In genomic region chr5:146888341-146888978, GRCh38 we compare ENCODE assay signal across 26 cellular contexts. TPM values are rescaled to one million over a fixed set of nuclear protein-coding genes. Genes with fewer than 3 reads are reported as not detected.
"Had no signal": no experiment of that assay in that cellular context is flagged by ENCODE, and none has a peak within 500 bp of the region (broad histone marks: within the 10 kb centered on the region; RNA-seq: fewer than 3 reads in every experiment).

No MANE protein-coding gene starts in this region.

- H3K4me1 Mint-ChIP-seq: memory B cell; stimulated activated naive B cell treated with anti-CD40 and anti-IgM and Interleukin-4, amounts not matched to agents 10 μg/mL and 1 μg/mL and 100 μg/mL, for 72 hours; stimulated activated naive CD8-positive, alpha-beta T cell treated with anti-CD3 and anti-CD28 coated beads, Interleukin-15, amount 100 ng/mL, for 72 hours had no signal

- H3K9me3 ChIP-seq: esophagus muscularis mucosa, gastrocnemius medialis, heart right ventricle, left ventricle myocardium inferior, lower lobe of right lung, prostate gland, right lobe of liver, spleen, testis, tibial nerve had no signal

- H3K9me3 Mint-ChIP-seq: mesothelial cell of epicardium; natural killer cell; neural crest cell; stimulated activated naive CD8-positive, alpha-beta T cell treated with anti-CD3 and anti-CD28 coated beads, Interleukin-15, amount 100 ng/mL, for 72 hours had no signal

- H3K4me3 ChIP-seq: esophagus muscularis mucosa, gastrocnemius medialis, heart right ventricle, left ventricle myocardium inferior, lower lobe of right lung, prostate gland, right lobe of liver, spleen, testis, tibial nerve had no signal

- H2AFZ ChIP-seq: parathyroid adenoma had no signal

- H3K79me2 ChIP-seq: parathyroid adenoma had no signal

- H3K27me3 ChIP-seq: gastrocnemius medialis, right lobe of liver, testis, tibial nerve had no signal

- H3K27me3 Mint-ChIP-seq: memory B cell; stimulated activated naive CD8-positive, alpha-beta T cell treated with anti-CD3 and anti-CD28 coated beads, Interleukin-15, amount 100 ng/mL, for 72 hours had no signal

- H3K4me1 ChIP-seq: esophagus muscularis mucosa, gastrocnemius medialis, left ventricle myocardium inferior, lower lobe of right lung, parathyroid adenoma, prostate gland, right lobe of liver, testis had no signal

- H3K27ac Mint-ChIP-seq: memory B cell; mesothelial cell of epicardium; natural killer cell; stimulated activated naive B cell treated with anti-CD40 and anti-IgM and Interleukin-4, amounts not matched to agents 10 μg/mL and 1 μg/mL and 100 μg/mL, for 72 hours; stimulated activated naive CD8-positive, alpha-beta T cell treated with anti-CD3 and anti-CD28 coated beads, Interleukin-15, amount 100 ng/mL, for 72 hours had no signal

- H3K36me3 ChIP-seq: esophagus muscularis mucosa, gastrocnemius medialis, heart right ventricle, left ventricle myocardium inferior, lower lobe of right lung, prostate gland, right lobe of liver, spleen, tibial nerve had no signal

- DNase-seq: cerebellar nuclear complex; dermis blood vessel endothelial cell; effector CD4-positive, alpha-beta T cell; gastrocnemius medialis; heart right ventricle; hypothalamus; left cardiac atrium; left ventricle myocardium inferior; lower lobe of right lung; natural killer cell; retina; right lobe of liver; spleen; stimulated activated CD4-positive, alpha-beta T cell treated with anti-CD3 and anti-CD28 coated beads, Interleukin-15, amount 100 ng/mL, for 24 hours; stimulated activated CD4-positive, alpha-beta T cell treated with anti-CD3 and anti-CD28 coated beads, Interleukin-1b, Interleukin-23, amount 100 ng/mL, for 48 hours; stimulated activated CD4-positive, alpha-beta T cell treated with anti-CD3 and anti-CD28 coated beads, Interleukin-4, amount 100 ng/mL, for 4 hours; stimulated activated naive B cell treated with anti-CD40 and anti-IgM and Interleukin-4, amounts not matched to agents 10 μg/mL and 1 μg/mL and 100 μg/mL, for 72 hours; stimulated activated naive CD8-positive, alpha-beta T cell treated with anti-CD3 and anti-CD28 coated beads, Interleukin-15, amount 100 ng/mL, for 72 hours; testis had no signal

- H3K4me3 Mint-ChIP-seq: memory B cell; mesothelial cell of epicardium; natural killer cell; neural crest cell; stimulated activated naive B cell treated with anti-CD40 and anti-IgM and Interleukin-4, amounts not matched to agents 10 μg/mL and 1 μg/mL and 100 μg/mL, for 72 hours; stimulated activated naive CD8-positive, alpha-beta T cell treated with anti-CD3 and anti-CD28 coated beads, Interleukin-15, amount 100 ng/mL, for 72 hours had no signal

- H3K36me3 Mint-ChIP-seq: memory B cell; mesothelial cell of epicardium; natural killer cell; stimulated activated naive B cell treated with anti-CD40 and anti-IgM and Interleukin-4, amounts not matched to agents 10 μg/mL and 1 μg/mL and 100 μg/mL, for 72 hours had no signal

- H3K27ac ChIP-seq: esophagus muscularis mucosa, gastrocnemius medialis, heart right ventricle, left ventricle myocardium inferior, lower lobe of right lung, parathyroid adenoma, prostate gland, right lobe of liver, spleen, testis, tibial nerve had no signal

- H3K9ac ChIP-seq: parathyroid adenoma had no signal

RNA-seq across cellular contexts. Expression of gene PPP2R2B, which starts 9.9 kb away (rescaled TPM):
- total RNA-seq: dermis blood vessel endothelial cell had no signal
